Comparison of ENCODE assay signal across 8 cellular contexts in the genomic region with DNA sequence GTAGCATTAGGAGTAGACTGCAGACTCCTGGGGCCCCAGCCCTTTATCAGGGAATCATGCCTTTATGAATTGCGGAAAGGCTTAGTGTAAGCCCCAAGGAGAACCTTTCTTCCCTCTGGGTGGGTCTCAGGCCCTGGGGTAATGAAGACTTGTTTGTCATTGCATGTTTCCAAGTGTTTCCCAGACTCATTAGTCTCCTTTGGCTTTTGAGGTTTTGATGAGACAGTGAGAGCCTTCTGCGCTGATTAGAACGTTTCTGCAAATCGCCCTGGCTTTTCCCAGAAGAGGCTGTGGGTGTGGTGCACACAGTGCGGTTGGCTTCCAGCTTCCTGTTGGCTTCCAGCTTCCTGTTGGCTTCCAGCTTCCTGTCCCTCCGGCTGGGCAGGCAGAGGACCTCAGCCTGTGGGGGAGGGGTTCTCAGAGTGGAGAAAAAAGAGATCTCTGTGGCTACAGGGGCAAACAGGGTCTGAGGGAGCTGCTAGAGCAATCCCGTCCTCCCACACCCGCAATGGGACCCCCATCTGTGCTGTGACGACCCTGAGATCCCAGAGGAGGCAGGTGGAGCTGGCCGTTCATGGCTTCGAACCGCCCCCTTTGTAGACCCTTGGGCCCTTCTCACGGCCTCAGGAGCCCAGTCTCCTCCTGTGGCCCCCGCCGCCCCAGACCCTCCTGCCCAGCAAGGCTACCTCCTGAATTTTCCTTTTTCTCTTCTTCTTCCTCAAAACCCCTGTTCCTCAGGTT. TPM values are rescaled to one million over a fixed set of nuclear protein-coding genes. Genes with fewer than 3 reads are reported as not detected.
DNase-seq lines count a peak whose midpoint lies in the region; ATAC-seq and TF ChIP-seq lines count a peak whose summit lies in the region.

No MANE protein-coding gene starts in this region.

- H3K4me1 ChIP-seq in right atrium auricular region = peaks cover 0 to 15% of the 10 kb centered on the region in 2 donors
- peaks cover 6% of the 10 kb centered on the region for H3K4me1 ChIP-seq in testis

- intact Hi-C loops in testis (cut with DNase I; ENCODE audit: low total_unique reads) = no loop called here

- H3K36me3 ChIP-seq in right atrium auricular region (peaks cover 91% of the 10 kb centered on the region), testis (ENCODE audit: low read depth, missing control alignments) (no peaks in the 10 kb centered on the region)

- H3K27ac ChIP-seq in right atrium auricular region = peak overlapping the region in 1 of 2 donors; percentile 9
- H3K27ac ChIP-seq in testis = no peak overlapping the region

- peaks cover 86% of the 10 kb centered on the region for H3K36me3 Mint-ChIP-seq in activated CD8-positive, alpha-beta memory T cell treated with anti-CD3 and anti-CD28 coated beads, Interleukin-2, amount 10 ng/mL, durations not matched to agents 7 days and 5 days
- peaks cover 91% of the 10 kb centered on the region for H3K36me3 Mint-ChIP-seq in activated T-helper 17 cell treated with anti-CD3 and anti-CD28 coated beads, Interleukin-2, amount 50 U/mL, for 72 hours (ENCODE audit: low read depth)

- H3K4me3 Mint-ChIP-seq in activated CD8-positive, alpha-beta memory T cell treated with anti-CD3 and anti-CD28 coated beads, Interleukin-2, amount 10 ng/mL, durations not matched to agents 7 days and 5 days = no peak overlapping the region
- H3K4me3 Mint-ChIP-seq in activated T-helper 17 cell treated with anti-CD3 and anti-CD28 coated beads, Interleukin-2, amount 50 U/mL, for 72 hours = peak overlapping the region; percentile 0

- DNase-seq in activated CD8-positive, alpha-beta memory T cell treated with anti-CD3 and anti-CD28 coated beads, Interleukin-2, amount 10 ng/mL, durations not matched to agents 7 days and 5 days = peak; percentile 69
- DNase-seq in activated CD8-positive, alpha-beta memory T cell treated with anti-CD3 and anti-CD28 coated beads for 24 hours = no peak
- peak; percentile 73 for DNase-seq in right atrium auricular region (ENCODE audit: low spot score)
- DNase-seq in testis = peak; percentile 49
- DNase-seq in NCI-H1417 treated with DMSO at 0.1 percent for 48 hours (lab: John Stamatoyannopoulos, UW) = no peak
- DNase-seq in NCI-H748 treated with DMSO at 0.1 percent for 48 hours (lab: John Stamatoyannopoulos, UW) = no peak

- H3K27me3 Mint-ChIP-seq in activated CD8-positive, alpha-beta memory T cell treated with anti-CD3 and anti-CD28 coated beads, Interleukin-2, amount 10 ng/mL, durations not matched to agents 7 days and 5 days = no peaks in the 10 kb centered on the region
- H3K27me3 Mint-ChIP-seq in activated T-helper 17 cell treated with anti-CD3 and anti-CD28 coated beads, Interleukin-2, amount 50 U/mL, for 72 hours = no peaks in the 10 kb centered on the region

- ATAC-seq in activated CD8-positive, alpha-beta memory T cell treated with anti-CD3 and anti-CD28 coated beads, Interleukin-2, amount 10 ng/mL, durations not matched to agents 7 days and 5 days = peak; percentile 47
- peak; percentile 57 for ATAC-seq in activated T-helper 17 cell treated with anti-CD3 and anti-CD28 coated beads, Interleukin-2, amount 50 U/mL, for 72 hours (replicated peaks)
- no peak for ATAC-seq in GM21717 (IDR thresholded peaks at IDR 0.05; ENCODE audit: unreplicated experiment)

- TF ChIP-seq POLR2A in testis (IDR thresholded peaks at IDR 0.05) = no peak

- H3K27ac Mint-ChIP-seq in activated CD8-positive, alpha-beta memory T cell treated with anti-CD3 and anti-CD28 coated beads, Interleukin-2, amount 10 ng/mL, durations not matched to agents 7 days and 5 days = peak overlapping the region; percentile 86
- peak overlapping the region; percentile 86 for H3K27ac Mint-ChIP-seq in activated T-helper 17 cell treated with anti-CD3 and anti-CD28 coated beads, Interleukin-2, amount 50 U/mL, for 72 hours

- H3K9me3 Mint-ChIP-seq in activated CD8-positive, alpha-beta memory T cell treated with anti-CD3 and anti-CD28 coated beads, Interleukin-2, amount 10 ng/mL, durations not matched to agents 7 days and 5 days (ENCODE audit: low read depth) = peaks cover 13% of the 10 kb centered on the region
- H3K9me3 Mint-ChIP-seq in activated T-helper 17 cell treated with anti-CD3 and anti-CD28 coated beads, Interleukin-2, amount 50 U/mL, for 72 hours = no peaks in the 10 kb centered on the region

- WGBS in testis, 2 donors = 66 to 83% methylated on average over 15 of the region's 15 CpGs

- H3K4me3 ChIP-seq in right atrium auricular region (no peak overlapping the region), testis (no peak overlapping the region)

- CTCF ChIA-PET in activated CD8-positive, alpha-beta memory T cell treated with anti-CD3 and anti-CD28 coated beads, Interleukin-2, amount 10 ng/mL, durations not matched to agents 7 days and 5 days (lab: Charles Lee) = interaction anchor here (0.9 to 1.9 kb wide), 7 partner anchors 8 to 264 kb away, joined by 3 to 10 read pairs (median 3); no protein-coding TSS in a partner anchor

- H3K27me3 ChIP-seq in right atrium auricular region = no peaks in the 10 kb centered on the region
- no peaks in the 10 kb centered on the region for H3K27me3 ChIP-seq in testis

- peaks cover 52% of the 10 kb centered on the region for H3K4me1 Mint-ChIP-seq in activated CD8-positive, alpha-beta memory T cell treated with anti-CD3 and anti-CD28 coated beads, Interleukin-2, amount 10 ng/mL, durations not matched to agents 7 days and 5 days
- H3K4me1 Mint-ChIP-seq in activated T-helper 17 cell treated with anti-CD3 and anti-CD28 coated beads, Interleukin-2, amount 50 U/mL, for 72 hours = peaks cover 6% of the 10 kb centered on the region

- TF ChIP-seq CTCF in right atrium auricular region (IDR thresholded peaks at IDR 0.05) = no peak
- no peak for TF ChIP-seq CTCF in testis (IDR thresholded peaks at IDR 0.05)

- no peaks in the 10 kb centered on the region for H3K9me3 ChIP-seq in right atrium auricular region
- H3K9me3 ChIP-seq in testis = no peaks in the 10 kb centered on the region

RNA-seq across cellular contexts. Expression of a gene that starts 42.1 kb away (rescaled TPM):
- total RNA-seq in activated CD8-positive, alpha-beta memory T cell treated with anti-CD3 and anti-CD28 coated beads, Interleukin-2, amount 10 ng/mL, durations not matched to agents 7 days and 5 days = 10 to 100 TPM; 44.5 to 48.0 TPM
- 10 to 100 TPM; 36.8 to 44.8 TPM for total RNA-seq in activated T-helper 17 cell treated with anti-CD3 and anti-CD28 coated beads, Interleukin-2, amount 50 U/mL, for 72 hours
- total RNA-seq in right atrium auricular region = 1 to 10 TPM in 1 of 2 donors, under 1 TPM in 1; 0.55 to 1.4 TPM
- 1 to 10 TPM; 1.1 to 2.4 TPM for total RNA-seq in testis
- 3.8 TPM for polyA plus RNA-seq in testis (ENCODE audit: insufficient read depth, low read depth, low replicate concordance)

Comparison
In these comparisons a context has a peak if more than half of its experiments do, and no peak if none do; other contexts are left out.
1. DNase-seq: peak in activated CD8-positive, alpha-beta memory T cell treated with anti-CD3 and anti-CD28 coated beads, Interleukin-2, amount 10 ng/mL, durations not matched to agents 7 days and 5 days (single experiment), right atrium auricular region (single experiment) and testis (single experiment); none in activated CD8-positive, alpha-beta memory T cell treated with anti-CD3 and anti-CD28 coated beads for 24 hours (single experiment), NCI-H1417 treated with DMSO at 0.1 percent for 48 hours (single experiment) and NCI-H748 treated with DMSO at 0.1 percent for 48 hours (single experiment).
2. RNA of a gene that starts 42.1 kb away (total RNA-seq): 44.5 to 48.0 TPM in activated CD8-positive, alpha-beta memory T cell treated with anti-CD3 and anti-CD28 coated beads, Interleukin-2, amount 10 ng/mL, durations not matched to agents 7 days and 5 days and 36.8 to 44.8 TPM in activated T-helper 17 cell treated with anti-CD3 and anti-CD28 coated beads, Interleukin-2, amount 50 U/mL, for 72 hours; 1.1 to 2.4 TPM in testis and 0.55 to 1.4 TPM in right atrium auricular region; every median in the first group is over 10 times any median in the second.